In the genomic region with DNA sequence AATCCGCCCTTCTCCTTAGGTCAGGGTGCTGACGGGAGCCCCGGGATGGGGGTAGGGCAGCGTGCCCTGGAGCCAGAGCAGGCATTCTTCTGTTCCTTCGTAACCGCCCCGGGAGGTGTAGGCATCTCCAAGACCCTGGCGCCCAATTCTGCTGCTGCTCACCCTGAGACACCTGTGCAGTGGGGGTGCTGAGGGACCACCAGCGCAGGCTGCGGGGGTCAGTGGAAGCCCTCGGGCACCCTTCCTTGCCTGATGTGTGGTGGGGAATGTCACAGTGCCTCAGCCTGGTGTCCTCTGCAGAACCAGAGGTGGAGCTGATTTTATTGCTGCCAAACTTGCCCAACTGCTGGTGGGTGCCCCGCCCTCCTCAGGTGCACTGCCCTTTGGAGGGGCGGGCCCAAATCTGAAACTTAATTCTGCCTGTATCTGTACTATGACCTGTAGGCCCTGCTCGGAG, we compare ENCODE assay signal across 8 cellular contexts. TPM values are rescaled to one million over a fixed set of nuclear protein-coding genes. Genes with fewer than 3 reads are reported as not detected.
DNase-seq lines count a peak whose midpoint lies in the region; ATAC-seq and TF ChIP-seq lines count a peak whose summit lies in the region.

No MANE protein-coding gene starts in this region.

- TF ChIP-seq POLR2A in breast epithelium (IDR thresholded peaks at IDR 0.05): no peak

- H3K9me2 ChIP-seq in DOHH2 (replicated peaks; ENCODE audit: control insufficient read depth, low read length): no peaks in the 10 kb centered on the region
- no peaks in the 10 kb centered on the region for H3K9me2 ChIP-seq in Loucy (replicated peaks; ENCODE audit: low read depth, low read length)

- peak overlapping the region; percentile 87 for H3K4me3 Mint-ChIP-seq in natural killer cell treated with Interleukin-12 subunit alpha and Interleukin-12 subunit beta and Interleukin-15 and Interleukin-18, amount 100 ng/mL, for 72 hours
- H3K4me3 Mint-ChIP-seq in glutamatergic neuron (ENCODE audit: unreplicated experiment): no peak overlapping the region

- H3K4me1 ChIP-seq in DOHH2 (ENCODE audit: control insufficient read depth, low read length): peaks cover 96% of the 10 kb centered on the region
- peaks cover 80% of the 10 kb centered on the region for H3K4me1 ChIP-seq in Loucy (ENCODE audit: insufficient read depth, low read length, poor library complexity, severe bottlenecking)
- H3K4me1 ChIP-seq in breast epithelium: peaks cover 23 to 31% of the 10 kb centered on the region in 2 donors

- peaks cover 17% of the 10 kb centered on the region for H3K36me3 Mint-ChIP-seq in natural killer cell treated with Interleukin-12 subunit alpha and Interleukin-12 subunit beta and Interleukin-15 and Interleukin-18, amount 100 ng/mL, for 72 hours
- no peaks in the 10 kb centered on the region for H3K36me3 Mint-ChIP-seq in glutamatergic neuron (ENCODE audit: unreplicated experiment)

- peaks cover 58% of the 10 kb centered on the region for H3F3A ChIP-seq in DOHH2 (ENCODE audit: control insufficient read depth, insufficient read depth)
- peaks cover 6% of the 10 kb centered on the region; the same call in 1 of the 2 replicates for H3F3A ChIP-seq in Loucy (ENCODE audit: low read depth)

- H3K27me3 ChIP-seq in DOHH2 (ENCODE audit: control insufficient read depth, low read length) (no peaks in the 10 kb centered on the region), Loucy (ENCODE audit: insufficient read depth, low read length, poor library complexity, severe bottlenecking) (no peaks in the 10 kb centered on the region), breast epithelium (no peaks in the 10 kb centered on the region)

- DNase-seq in breast epithelium (ENCODE audit: low spot score in 2 of 2): no peak
- no peak for DNase-seq in natural killer cell treated with Interleukin-12 subunit alpha and Interleukin-12 subunit beta and Interleukin-15 and Interleukin-18, amount 100 ng/mL, for 72 hours (ENCODE audit: low spot score)
- DNase-seq in stimulated activated CD4-positive, alpha-beta T cell treated with anti-CD3 and anti-CD28 coated beads, Interleukin-4, amount 100 ng/mL, for 1 hour: no peak
- DNase-seq in EL: no peak
- no peak for DNase-seq in glutamatergic neuron

- H3K4me3 ChIP-seq in DOHH2 (ENCODE audit: low read length) (peak overlapping the region; percentile 98), Loucy (ENCODE audit: low read length, poor library complexity, severe bottlenecking) (peak overlapping the region; percentile 83), breast epithelium (peak overlapping the region in 1 of 3 donors; percentile 25)

- no peak overlapping the region for H2AFZ ChIP-seq in Loucy (ENCODE audit: low read length)

- H3K4me2 ChIP-seq in DOHH2 (ENCODE audit: low read length): peak overlapping the region; percentile 100
- H3K4me2 ChIP-seq in Loucy (ENCODE audit: low read depth, low read length, poor library complexity, severe bottlenecking): peak overlapping the region; percentile 95

- peak overlapping the region; percentile 96 for H3K9ac ChIP-seq in Loucy (ENCODE audit: low read depth, low read length, poor library complexity, severe bottlenecking)

- intact Hi-C loops in breast epithelium (cut with DNase I; ENCODE audit: low total_unique reads): loop anchor here (1.0 kb wide), 1 partner anchor 36 kb away; no protein-coding TSS in a partner anchor

- peak overlapping the region; percentile 91 to 97 for H3K27ac Mint-ChIP-seq in natural killer cell treated with Interleukin-12 subunit alpha and Interleukin-12 subunit beta and Interleukin-15 and Interleukin-18, amount 100 ng/mL, for 72 hours
- no peak overlapping the region for H3K27ac Mint-ChIP-seq in glutamatergic neuron (ENCODE audit: unreplicated experiment)

- H3K27ac ChIP-seq in DOHH2 (ENCODE audit: low read depth, low read length): peak overlapping the region; percentile 99
- H3K27ac ChIP-seq in breast epithelium: peak overlapping the region; percentile 60 to 84

- H4K20me1 ChIP-seq in DOHH2 (ENCODE audit: control insufficient read depth, insufficient read depth, low read depth, low read length): peaks cover 21% of the 10 kb centered on the region
- H4K20me1 ChIP-seq in Loucy (ENCODE audit: insufficient read depth, low read length, poor library complexity, severe bottlenecking): peaks cover 89% of the 10 kb centered on the region

- no peak for TF ChIP-seq CTCF in DOHH2 (IDR thresholded peaks at IDR 0.05; ENCODE audit: low read depth, low read length, poor library complexity, severe bottlenecking)
- TF ChIP-seq CTCF in Loucy (conservative IDR thresholded peaks at IDR 0.05; ENCODE audit: low read length): no peak
- no peak for TF ChIP-seq CTCF in breast epithelium (IDR thresholded peaks at IDR 0.05)
- TF ChIP-seq CTCF in glutamatergic neuron (IDR thresholded peaks at IDR 0.05; ENCODE audit: partially characterized antibody, unreplicated experiment): no peak

- H3K36me3 ChIP-seq in DOHH2 (ENCODE audit: control insufficient read depth, low read length) (peaks cover 87% of the 10 kb centered on the region), Loucy (ENCODE audit: insufficient read depth, low read length) (peaks cover 13% of the 10 kb centered on the region; the same call in 1 of the 2 replicates), breast epithelium (no peaks in the 10 kb centered on the region)

- H3K9me3 Mint-ChIP-seq in natural killer cell treated with Interleukin-12 subunit alpha and Interleukin-12 subunit beta and Interleukin-15 and Interleukin-18, amount 100 ng/mL, for 72 hours: no peaks in the 10 kb centered on the region
- H3K9me3 Mint-ChIP-seq in glutamatergic neuron (ENCODE audit: unreplicated experiment): no peaks in the 10 kb centered on the region

- no peaks in the 10 kb centered on the region for H3K9me3 ChIP-seq in DOHH2 (ENCODE audit: control insufficient read depth, insufficient read depth, low read length)
- H3K9me3 ChIP-seq in Loucy (ENCODE audit: insufficient read depth, low read depth, low read length): no peaks in the 10 kb centered on the region
- no peaks in the 10 kb centered on the region for H3K9me3 ChIP-seq in breast epithelium

- ATAC-seq in natural killer cell treated with Interleukin-12 subunit alpha and Interleukin-12 subunit beta and Interleukin-15 and Interleukin-18, amount 100 ng/mL, for 72 hours: no peak
- ATAC-seq in HG02970 (IDR thresholded peaks at IDR 0.05; ENCODE audit: low FRiP score, unreplicated experiment): no peak

- H3K27me3 Mint-ChIP-seq in natural killer cell treated with Interleukin-12 subunit alpha and Interleukin-12 subunit beta and Interleukin-15 and Interleukin-18, amount 100 ng/mL, for 72 hours: no peaks in the 10 kb centered on the region
- peaks cover 9% of the 10 kb centered on the region for H3K27me3 Mint-ChIP-seq in glutamatergic neuron (ENCODE audit: unreplicated experiment)

- H3K4me1 Mint-ChIP-seq in natural killer cell treated with Interleukin-12 subunit alpha and Interleukin-12 subunit beta and Interleukin-15 and Interleukin-18, amount 100 ng/mL, for 72 hours (ENCODE audit: low read depth in 2 of 2): peaks cover 76 to 81% of the 10 kb centered on the region in 2 donors
- peaks cover 36% of the 10 kb centered on the region for H3K4me1 Mint-ChIP-seq in glutamatergic neuron (ENCODE audit: low read depth, unreplicated experiment)

- H3K79me2 ChIP-seq in DOHH2 (ENCODE audit: control insufficient read depth, low read length) (peaks cover 92% of the 10 kb centered on the region), Loucy (ENCODE audit: insufficient read depth, low read length) (peaks cover 94% of the 10 kb centered on the region)

RNA-seq across cellular contexts. Expression of gene CSK, which starts 7.3 kb away (rescaled TPM):
- total RNA-seq in breast epithelium (10 to 100 TPM; 18.7 to 26.2 (median 18.7) TPM), glutamatergic neuron (ENCODE audit: unreplicated experiment) (72.6 TPM)
- total RNA-seq in natural killer cell treated with Interleukin-12 subunit alpha and Interleukin-12 subunit beta and Interleukin-15 and Interleukin-18, amount 100 ng/mL, for 72 hours: 100 to 1,000 TPM; 323 TPM

RNA-seq across cellular contexts. Expression of gene LMAN1L, which starts 23.4 kb away (rescaled TPM):
- total RNA-seq in breast epithelium (under 1 TPM in 1 of 3 donors, not detected in 2; 0.15 TPM), glutamatergic neuron (ENCODE audit: unreplicated experiment) (not detected)
- total RNA-seq in natural killer cell treated with Interleukin-12 subunit alpha and Interleukin-12 subunit beta and Interleukin-15 and Interleukin-18, amount 100 ng/mL, for 72 hours: 1 to 10 TPM; 3.4 to 4.9 TPM

RNA-seq across cellular contexts. Expression of gene CPLX3, which starts 37.2 kb away (rescaled TPM):
- under 1 TPM in 1 of 3 donors, not detected in 2; 0.66 TPM for total RNA-seq in breast epithelium
- total RNA-seq in natural killer cell treated with Interleukin-12 subunit alpha and Interleukin-12 subunit beta and Interleukin-15 and Interleukin-18, amount 100 ng/mL, for 72 hours: 1 to 10 TPM in 1 of 2 donors, under 1 TPM in 1; 0.43 to 1.7 TPM
- total RNA-seq in glutamatergic neuron (ENCODE audit: unreplicated experiment): 0.32 TPM

RNA-seq across cellular contexts. Expression of gene CYP1A2, which starts 40.6 kb away (rescaled TPM):
- total RNA-seq in breast epithelium (not detected), glutamatergic neuron (ENCODE audit: unreplicated experiment) (not detected)
- not detected for total RNA-seq in natural killer cell treated with Interleukin-12 subunit alpha and Interleukin-12 subunit beta and Interleukin-15 and Interleukin-18, amount 100 ng/mL, for 72 hours

RNA-seq across cellular contexts. Expression of gene ULK3, which starts 53.8 kb away (rescaled TPM):
- total RNA-seq in breast epithelium (10 to 100 TPM; 28.3 to 48.8 (median 48.0) TPM), glutamatergic neuron (ENCODE audit: unreplicated experiment) (46.5 TPM)
- 10 to 100 TPM; 39.1 to 74.7 TPM for total RNA-seq in natural killer cell treated with Interleukin-12 subunit alpha and Interleukin-12 subunit beta and Interleukin-15 and Interleukin-18, amount 100 ng/mL, for 72 hours
